ENCODE assay signal across 21 cellular contexts in genomic region chr5:98398465-98398864, GRCh38.
"Had no signal": no experiment of that assay in that cellular context is flagged by ENCODE, and none has a peak within 500 bp of the region (broad histone marks: within the 10 kb centered on the region; RNA-seq: fewer than 3 reads in every experiment).

No MANE protein-coding gene starts in this region.

- H3K4me1 ChIP-seq: ascending aorta, body of pancreas had no signal

- H3K27ac ChIP-seq: ascending aorta, body of pancreas had no signal

- H3K27me3 ChIP-seq: ascending aorta, body of pancreas had no signal

- H3K4me3 ChIP-seq: ascending aorta, body of pancreas, K562 had no signal

- DNase-seq: activated CD4-positive, alpha-beta T cell treated with anti-CD3 and anti-CD28 coated beads for 48 hours; activated CD4-positive, alpha-beta T cell treated with anti-CD3 and anti-CD28 coated beads, Interleukin-2, amount 50 U/mL, for 4 hours; activated CD4-positive, CD25-positive, alpha-beta regulatory T cell treated with anti-CD3 and anti-CD28 coated beads, Interleukin-2, amount 50 U/mL, for 72 hours; activated CD8-positive, alpha-beta memory T cell treated with anti-CD3 and anti-CD28 coated beads, Interleukin-2, amount 50 U/mL, for 48 hours; activated CD8-positive, alpha-beta T cell treated with anti-CD3 and anti-CD28 coated beads, Interleukin-2, amount 10 ng/mL, durations not matched to agents 7 days and 5 days; activated effector memory CD4-positive, alpha-beta T cell treated with Interleukin-2 at 50 U/mL for 16 hours; activated naive CD4-positive, alpha-beta T cell; activated T-cell treated with anti-CD3 and anti-CD28 coated beads, Interleukin-2, amount 50 U/mL, for 1 hour; amniotic stem cell; body of pancreas; central memory CD4-positive, alpha-beta T cell; Karpas-422; MM.1S; NCI-H1105; NCI-H1436; NCI-H1694 treated with DMSO at 0.1 percent for 48 hours; NCI-H2029 treated with DMSO at 0.1 percent for 48 hours; NCI-H524; SW 1271 had no signal

- H3K36me3 ChIP-seq: ascending aorta had no signal

- H3K9me3 ChIP-seq: ascending aorta, body of pancreas had no signal
